20 cellular contexts compared by ENCODE assay signal in the genomic region with DNA sequence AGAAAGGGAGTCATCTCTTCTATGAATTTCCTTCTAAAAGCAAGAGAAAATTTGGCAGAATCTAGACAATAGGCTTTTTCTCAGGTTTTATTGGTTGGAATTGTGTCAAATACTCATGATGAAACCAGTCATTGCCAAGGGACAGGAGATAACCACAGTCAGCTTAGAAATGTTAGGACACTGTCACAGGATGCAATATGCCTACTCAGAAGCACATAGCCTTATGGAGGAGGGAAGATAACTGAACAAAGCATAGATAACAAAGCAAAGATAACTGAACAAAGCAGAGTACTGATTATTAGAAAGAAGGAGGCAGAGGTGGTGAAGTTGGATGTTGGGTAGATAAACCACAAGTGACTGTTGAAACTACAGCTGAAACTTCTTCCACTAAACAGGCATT.
DNase-seq lines count a peak whose midpoint lies in the region; TF ChIP-seq lines count a peak whose summit lies in the region.
"Had no signal": no experiment of that assay in that cellular context is flagged by ENCODE, and none has a peak within 500 bp of the region (broad histone marks: within the 10 kb centered on the region; RNA-seq: fewer than 3 reads in every experiment).

No MANE protein-coding gene starts in this region.

- H3K27me3 ChIP-seq in brain microvascular endothelial cell (replicated peaks) = no peaks in the 10 kb centered on the region
- 0 out of 2 replicates have a peak, but pooled peaks cover 6% of the 10 kb centered on the region for H3K27me3 ChIP-seq in Karpas-422 (ENCODE audit: low read length)
- H3K27me3 ChIP-seq: BLaER1 had no signal

- no peak overlapping the region for H3K4me2 ChIP-seq in Karpas-422 (ENCODE audit: low read depth, low read length, poor library complexity, severe bottlenecking)
- H3K4me2 ChIP-seq: BLaER1, KMS-11 had no signal

- in situ Hi-C loops in brain microvascular endothelial cell (cut with HindIII; ENCODE audit: low pct_ligation_motif_present, low sequenced_read_pairs) = no loop called here

- TF ChIP-seq CTCF in AG10803 (conservative IDR thresholded peaks at IDR 0.05; ENCODE audit: low read length) (no peak), brain microvascular endothelial cell (IDR thresholded peaks at IDR 0.05; ENCODE audit: low read depth, low read length, missing control alignments) (no peak), fibroblast of the aortic adventitia (IDR thresholded peaks at IDR 0.05; ENCODE audit: insufficient read depth, low read length) (no peak)

- no peaks in the 10 kb centered on the region for H3K79me2 ChIP-seq in Karpas-422 (ENCODE audit: low read length)

- H3K9me2 ChIP-seq in Karpas-422 (replicated peaks; ENCODE audit: insufficient read depth, low read length) = no peaks in the 10 kb centered on the region

- H3K4me3 ChIP-seq in AG10803 (ENCODE audit: low read length) = no peak overlapping the region
- H3K4me3 ChIP-seq in brain microvascular endothelial cell (ENCODE audit: low read depth, low read length) = no peak overlapping the region
- H3K4me3 ChIP-seq in fibroblast of the aortic adventitia (ENCODE audit: low read depth, low read length) = no peak overlapping the region
- H3K4me3 ChIP-seq in Karpas-422 (ENCODE audit: low read length) = no peak overlapping the region
- H3K4me3 ChIP-seq: BLaER1 had no signal

- no peaks in the 10 kb centered on the region for H4K20me1 ChIP-seq in Karpas-422 (ENCODE audit: insufficient read depth, low read depth, low read length)
- H4K20me1 ChIP-seq: BLaER1 had no signal

- no peak overlapping the region for H3K9ac ChIP-seq in Karpas-422 (ENCODE audit: low read length)
- H3K9ac ChIP-seq: BLaER1, KMS-11 had no signal

- DNase-seq in AG10803 (ENCODE audit: low read depth) (peak; percentile 2), OCI-M1 (lab: John Stamatoyannopoulos, UW) (peak; percentile 54), brain microvascular endothelial cell (peak; percentile 61), fibroblast of the aortic adventitia (ENCODE audit: low read depth) (peak; percentile 70), DMS53 (lab: John Stamatoyannopoulos, UW) (no peak), Karpas-422 (no peak), NCI-H748 (lab: John Stamatoyannopoulos, UW; ENCODE audit: unreplicated experiment) (no peak)
- DNase-seq in activated naive CD4-positive, alpha-beta T cell treated with Interleukin-2 at 50 U/mL for 16 hours = no peak
- DNase-seq: CD8-positive, alpha-beta memory T cell; HFFc6; MM.1S; NCI-H1105; NCI-H1694; NCI-H2107; NCI-H526 treated with DMSO at 0.1 percent for 48 hours; PC-3 had no signal

- H3K9me3 ChIP-seq in Karpas-422 (ENCODE audit: low read length) = no peaks in the 10 kb centered on the region
- H3K9me3 ChIP-seq: BLaER1 had no signal

- no peaks in the 10 kb centered on the region for H3K36me3 ChIP-seq in brain microvascular endothelial cell (replicated peaks)
- H3K36me3 ChIP-seq in Karpas-422 (ENCODE audit: insufficient read depth, low read length) = no peaks in the 10 kb centered on the region
- H3K36me3 ChIP-seq: BLaER1 had no signal

- H3K4me1 ChIP-seq in Karpas-422 (ENCODE audit: low read length) = no peaks in the 10 kb centered on the region
- H3K4me1 ChIP-seq: BLaER1 had no signal

- no peak overlapping the region for H2AFZ ChIP-seq in Karpas-422 (ENCODE audit: low read length)

- no peak overlapping the region for H3K27ac ChIP-seq in brain microvascular endothelial cell
- H3K27ac ChIP-seq in Karpas-422 (ENCODE audit: low read length) = no peak overlapping the region
- H3K27ac ChIP-seq: 22Rv1, BLaER1, KMS-11, RWPE1 had no signal

Comparison
In these comparisons a context has a peak if more than half of its experiments do, and no peak if none do; other contexts are left out.
1. DNase-seq: peak in AG10803 (single experiment), OCI-M1 (single experiment), brain microvascular endothelial cell (single experiment) and fibroblast of the aortic adventitia (single experiment); none in DMS53 (single experiment), activated naive CD4-positive, alpha-beta T cell treated with Interleukin-2 at 50 U/mL for 16 hours (single experiment), Karpas-422 (single experiment) and NCI-H748 (single experiment).